8 cellular contexts compared by ENCODE assay signal in the genomic region with DNA sequence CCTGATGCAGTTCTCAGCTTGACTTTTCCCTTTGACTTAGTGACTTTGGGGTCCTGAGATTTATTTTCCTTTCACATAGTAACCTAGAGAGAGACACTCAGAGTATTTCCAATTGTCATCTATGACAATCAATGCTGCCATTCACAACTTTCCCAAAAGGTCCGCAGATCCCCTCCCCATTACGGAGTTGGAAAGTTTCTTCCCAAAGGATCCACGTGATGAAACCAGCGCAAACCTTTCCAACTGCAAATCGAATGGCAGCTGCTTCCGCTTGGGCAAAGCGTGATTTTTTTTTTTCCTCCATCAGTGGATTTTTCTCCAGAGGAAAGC. TPM values are rescaled to one million over a fixed set of nuclear protein-coding genes. Genes with fewer than 3 reads are reported as not detected.
DNase-seq lines count a peak whose midpoint lies in the region; ATAC-seq and TF ChIP-seq lines count a peak whose summit lies in the region.

No MANE protein-coding gene starts in this region.

- peaks cover 9% of the 10 kb centered on the region for H3K4me1 Mint-ChIP-seq in Calu3 (ENCODE audit: low read depth, unreplicated experiment)

- H3K27me3 ChIP-seq in HUES6 (ENCODE audit: control insufficient read depth, insufficient read depth, low read length) = no peaks in the 10 kb centered on the region
- H3K27me3 ChIP-seq in thoracic aorta (replicated peaks; ENCODE audit: insufficient read depth) = no peaks in the 10 kb centered on the region

- H3K9me3 ChIP-seq in HUES6 (ENCODE audit: control insufficient read depth, insufficient read depth, low read depth, low read length) (no peaks in the 10 kb centered on the region), thoracic aorta (no peaks in the 10 kb centered on the region)

- H3K36me3 ChIP-seq in HUES6 (ENCODE audit: control insufficient read depth, insufficient read depth, low read length) = no peaks in the 10 kb centered on the region
- no peaks in the 10 kb centered on the region for H3K36me3 ChIP-seq in thoracic aorta

- in situ Hi-C loops in astrocyte of the spinal cord (cut with HindIII; ENCODE audit: low sequenced_read_pairs) = no loop called here

- TF ChIP-seq CTCF in Calu3 (IDR thresholded peaks at IDR 0.05; ENCODE audit: unreplicated experiment) (no peak), astrocyte of the spinal cord (IDR thresholded peaks at IDR 0.05; ENCODE audit: low read depth, low read length) (no peak), thoracic aorta (IDR thresholded peaks at IDR 0.05) (no peak)

- H3K4me3 Mint-ChIP-seq in Calu3 (ENCODE audit: low read depth, unreplicated experiment) = peak overlapping the region; percentile 99

- H3K36me3 Mint-ChIP-seq in Calu3 (ENCODE audit: insufficient read depth, unreplicated experiment) = peaks cover 17% of the 10 kb centered on the region

- DNase-seq in Calu3 = peak; percentile 28
- DNase-seq in astrocyte of the spinal cord (ENCODE audit: low read depth, low spot score) = no peak
- DNase-seq in left lobe of liver (ENCODE audit: low spot score) = no peak
- DNase-seq in thoracic aorta (ENCODE audit: low spot score) = no peak
- DNase-seq in effector CD4-positive, alpha-beta T cell = no peak
- DNase-seq in COLO829 (ENCODE audit: low spot score) = no peak

- peak; percentile 38 for ATAC-seq in left lobe of liver
- ATAC-seq in thoracic aorta (ENCODE audit: insufficient number of reproducible peaks, low FRiP score, low read depth) = peak; percentile 21
- ATAC-seq in HG03354 (IDR thresholded peaks at IDR 0.05; ENCODE audit: poor library complexity, severe bottlenecking, unreplicated experiment) = no peak

- H3K4me1 ChIP-seq in HUES6 (ENCODE audit: control insufficient read depth, insufficient read depth, low read length) (peaks cover 7% of the 10 kb centered on the region), thoracic aorta (ENCODE audit: control insufficient read depth in 1 of 2, low read depth in 2 of 2) (peaks cover 7 to 13% of the 10 kb centered on the region in 2 donors)

- H3K9me3 Mint-ChIP-seq in Calu3 (ENCODE audit: low read depth, unreplicated experiment) = no peaks in the 10 kb centered on the region

- H3K27ac ChIP-seq in HUES6 (ENCODE audit: low read depth, low read length) (peak overlapping the region; percentile 100), thoracic aorta (peak overlapping the region in 1 of 2 donors; percentile 79)

- intact Hi-C loops in Calu3 (cut with micrococcal nuclease; ENCODE audit: unreplicated experiment) = loop anchor here (1.0 to 2.0 kb wide), 2 partner anchors 26 to 73 kb away; no protein-coding TSS in a partner anchor

- CTCF ChIA-PET in Calu3 (lab: Charles Lee) = interaction anchor here (0.5 to 2.3 kb wide), 6 partner anchors 8 to 1214 kb away, joined by 3 to 11 read pairs (median 4); a partner anchor contains a TSS

- H3K9ac ChIP-seq in HUES6 (ENCODE audit: low read length) = peak overlapping the region; percentile 98

- no peaks in the 10 kb centered on the region for H3K27me3 Mint-ChIP-seq in Calu3 (ENCODE audit: unreplicated experiment)

- no TSS peak for BruUV-seq in Calu3 (replicated peaks; lab: Mats Ljungman, UMichigan)

- H3K27ac Mint-ChIP-seq in Calu3 (ENCODE audit: unreplicated experiment) = peak overlapping the region; percentile 70

- H3K4me3 ChIP-seq in HUES6 (ENCODE audit: low read depth, low read length) (peak overlapping the region; percentile 87), astrocyte of the spinal cord (ENCODE audit: low read depth, low read length) (peak overlapping the region; percentile 90), thoracic aorta (peak overlapping the region; percentile 88)

RNA-seq across cellular contexts. Expression of a gene that starts 0.5 kb away (rescaled TPM):
- total RNA-seq in Calu3 (2022) (27.6 and 29.1 TPM in 2 replicates), left lobe of liver (20.1 TPM), thoracic aorta (10 to 100 TPM; 16.1 to 20.4 TPM)

RNA-seq across cellular contexts. Expression of a gene that starts 15.0 kb away (rescaled TPM):
- total RNA-seq in Calu3 (2022) = 9.7 and 10.0 TPM in 2 replicates
- total RNA-seq in left lobe of liver = 14.7 TPM
- total RNA-seq in thoracic aorta = 10 to 100 TPM; 21.0 to 28.4 TPM
